23 cellular contexts compared by ENCODE assay signal in genomic region chr3:50661321-50661837, GRCh38. TPM values are rescaled to one million over a fixed set of nuclear protein-coding genes. Genes with fewer than 3 reads are reported as not detected.
"Had no signal": no experiment of that assay in that cellular context is flagged by ENCODE, and none has a peak within 500 bp of the region (broad histone marks: within the 10 kb centered on the region; RNA-seq: fewer than 3 reads in every experiment).

No MANE protein-coding gene starts in this region.

- H3K4me1 ChIP-seq: breast epithelium, sigmoid colon had no signal

- H3K4me3 Mint-ChIP-seq: nephron had no signal

- DNase-seq: activated CD4-positive, alpha-beta T cell treated with anti-CD3 and anti-CD28 coated beads for 48 hours; activated CD4-positive, alpha-beta T cell treated with anti-CD3 and anti-CD28 coated beads, Interleukin-2, amount 50 U/mL, for 48 hours; activated naive CD4-positive, alpha-beta T cell; activated T-cell treated with anti-CD3 and anti-CD28 coated beads, Interleukin-2, amount 50 U/mL, for 1 hour; central memory CD4-positive, alpha-beta T cell; dermis blood vessel endothelial cell; effector CD4-positive, alpha-beta T cell; left ventricle myocardium superior; sigmoid colon; small intestine; stimulated activated CD4-positive, alpha-beta T cell treated with anti-CD3 and anti-CD28 coated beads, Interleukin-4, amount 100 ng/mL, for 4 hours; stimulated activated naive CD4-positive, alpha-beta T cell; T-helper 9 cell had no signal

- H3K9me3 Mint-ChIP-seq: activated naive CD4-positive, alpha-beta T cell treated with anti-CD3 and anti-CD28 coated beads, Interleukin-2, amount 50 U/mL, for 72 hours; nephron had no signal

- H3K4me1 Mint-ChIP-seq: nephron had no signal

- H3K9me3 ChIP-seq: breast epithelium, neutrophil, sigmoid colon, suprapubic skin, tibial artery had no signal

- H3K36me3 Mint-ChIP-seq: activated naive CD4-positive, alpha-beta T cell treated with anti-CD3 and anti-CD28 coated beads, Interleukin-2, amount 50 U/mL, for 72 hours had no signal

- H3K4me3 ChIP-seq: breast epithelium, sigmoid colon, suprapubic skin, tibial artery had no signal

- H3K27ac Mint-ChIP-seq: nephron, progenitor cell of endocrine pancreas had no signal

- H3K27me3 ChIP-seq: breast epithelium, sigmoid colon, suprapubic skin, tibial artery had no signal

- H3K36me3 ChIP-seq: breast epithelium, neutrophil, sigmoid colon, suprapubic skin, tibial artery had no signal

- H3K27ac ChIP-seq: breast epithelium, epithelial cell of prostate, neutrophil, sigmoid colon, suprapubic skin, tibial artery, VCaP had no signal

RNA-seq across cellular contexts. Expression of gene DOCK3, which starts 13.3 kb away (rescaled TPM):
- total RNA-seq: dermis blood vessel endothelial cell, lung microvascular endothelial cell had no signal
